ENCODE assay signal across 1 cellular context in genomic region chr4:112646632-112647537, GRCh38.
TF ChIP-seq lines count a peak whose summit lies in the region.

No MANE protein-coding gene starts in this region.

TF ChIP-seq in H1, 55 proteins besides CTCF, POLR2A, EP300 and RAD21:
- TF ChIP-seq POLR2AphosphoS5 (IDR thresholded peaks at IDR 0.05; ENCODE audit: low read depth, low read length) (peak; percentile 97), TBP (IDR thresholded peaks at IDR 0.05; ENCODE audit: low read depth, low read length) (peak; percentile 16; the same call in 1 of the 2 replicates), SIRT6 (IDR thresholded peaks at IDR 0.05; ENCODE audit: low read length) (peak; percentile 98), SP4 (IDR thresholded peaks at IDR 0.05; ENCODE audit: low read length) (0 out of 2 replicates have a peak, but pooled peaks have one; percentile 10), CHD7 (IDR thresholded peaks at IDR 0.05; ENCODE audit: insufficient replicate concordance, low read length) (peak; percentile 97), ASH2L (IDR thresholded peaks at IDR 0.05; ENCODE audit: low read length) (peak; percentile 61), KDM4A (IDR thresholded peaks at IDR 0.05; ENCODE audit: low read depth, low read length, severe bottlenecking) (no peak), SIN3A (conservative IDR thresholded peaks at IDR 0.05 in 1 of 2, IDR thresholded peaks at IDR 0.05 in 1 of 2; ENCODE audit: low read depth in 1 of 2, low read length in 2 of 2) (0 out of 4 replicates have a peak, but pooled peaks of 1 of the 2 experiments have one; percentile 43), CREB1 (IDR thresholded peaks at IDR 0.05) (peak; percentile 12; the same call in 1 of the 2 replicates), HDAC2 (IDR thresholded peaks at IDR 0.05; ENCODE audit: borderline replicate concordance in 1 of 2, low read depth in 2 of 2, low read length in 2 of 2) (no peak), SP2 (IDR thresholded peaks at IDR 0.05; ENCODE audit: low read length) (no peak), TAF1 (IDR thresholded peaks at IDR 0.05; ENCODE audit: low read depth, low read length) (peak; percentile 61), CHD2 (IDR thresholded peaks at IDR 0.05; ENCODE audit: low read length) (no peak; the same call in 1 of the 2 replicates), TAF7 (optimal IDR thresholded peaks at IDR 0.05; ENCODE audit: borderline replicate concordance, low read depth, low read length) (peak; percentile 96), EGR1 (IDR thresholded peaks at IDR 0.05; ENCODE audit: borderline replicate concordance, low read depth, low read length) (0 out of 2 replicates have a peak, but pooled peaks have one; percentile 52), CHD1 (IDR thresholded peaks at IDR 0.05; ENCODE audit: low read depth, low read length) (peak; percentile 87)
